ENCODE assay signal across 25 cellular contexts in the genomic region with DNA sequence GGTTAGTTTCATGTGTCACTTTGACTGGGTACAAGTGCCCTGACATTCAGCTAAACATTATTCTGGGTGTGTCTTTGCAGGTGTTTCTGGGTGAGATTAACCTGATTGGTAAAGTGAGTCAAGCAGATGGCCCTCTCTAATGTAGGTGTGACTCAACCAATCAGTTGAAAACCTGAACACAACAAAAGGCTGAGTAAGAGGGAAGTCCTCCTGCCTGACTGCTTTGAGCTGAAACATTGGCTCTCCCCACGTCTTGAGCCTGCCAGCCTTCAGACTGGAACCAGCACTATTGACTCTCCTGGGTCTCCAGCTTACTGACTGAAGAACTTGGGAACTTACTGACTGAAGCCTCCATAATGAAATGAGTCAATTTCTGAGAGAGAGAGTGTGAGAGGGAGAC.
DNase-seq lines count a peak whose midpoint lies in the region; ATAC-seq, FAIRE-seq and TF ChIP-seq lines count a peak whose summit lies in the region.
"Had no signal": no experiment of that assay in that cellular context is flagged by ENCODE, and none has a peak within 500 bp of the region (broad histone marks: within the 10 kb centered on the region; RNA-seq: fewer than 3 reads in every experiment).

No MANE protein-coding gene starts in this region.

- H3K4ac ChIP-seq in mesenchymal stem cell (ENCODE audit: low read depth in 1 of 2, low read length in 2 of 2): no peak overlapping the region

- H3K4me3 Mint-ChIP-seq in type B pancreatic cell: no peak overlapping the region
- H3K4me3 Mint-ChIP-seq: CD14-positive monocyte; CD4-positive, alpha-beta T cell; CD8-positive, alpha-beta memory T cell; GM23338; H9 had no signal

- H2BK5ac ChIP-seq in mesenchymal stem cell (ENCODE audit: low read depth, low read length, poor library complexity, severe bottlenecking): no peak overlapping the region

- H3K9ac ChIP-seq in mesenchymal stem cell (ENCODE audit: low read length) (no peak overlapping the region), Karpas-422 (ENCODE audit: low read length) (no peak overlapping the region)
- H3K9ac ChIP-seq: BLaER1 treated with 17β-estradiol and CSF1 and Interleukin-3, amounts not matched to agents 10 nM and 100 nM had no signal

- no peaks in the 10 kb centered on the region for H3K4me1 Mint-ChIP-seq in type B pancreatic cell (ENCODE audit: unreplicated experiment)
- H3K4me1 Mint-ChIP-seq: CD14-positive monocyte; CD8-positive, alpha-beta memory T cell; GM23338; H9 had no signal

- peak; percentile 90 for ATAC-seq in foreskin keratinocyte
- ATAC-seq: A549, GM23338, HCT116 had no signal

- no peaks in the 10 kb centered on the region for H4K20me1 ChIP-seq in Karpas-422 (ENCODE audit: insufficient read depth, low read depth, low read length)
- H4K20me1 ChIP-seq: BLaER1 treated with 17β-estradiol and CSF1 and Interleukin-3, amounts not matched to agents 10 nM and 100 nM had no signal

- DNase-seq in bronchial epithelial cell (ENCODE audit: low read depth): peak; percentile 53
- DNase-seq in epithelial cell of prostate (ENCODE audit: low read depth, low spot score): peak; percentile 44
- peak in 1 of 2 donors; percentile 78 for DNase-seq in foreskin keratinocyte
- DNase-seq in mesenchymal stem cell: no peak
- no peak for DNase-seq in Karpas-422
- DNase-seq in type B pancreatic cell (ENCODE audit: extremely low spot score, unreplicated experiment): no peak
- DNase-seq in posterior cingulate gyrus: no peak
- DNase-seq: 8988T; ACHN; AML-193; BE2C; CD4-positive, alpha-beta T cell; CD8-positive, alpha-beta memory T cell; DMS 273 treated with DMSO at 0.1 percent for 48 hours; DMS79 treated with DMSO at 0.1 percent for 48 hours; GF-D8; H9 had no signal

- H3K9me3 ChIP-seq in mesenchymal stem cell (ENCODE audit: control insufficient read depth, low read length) (no peaks in the 10 kb centered on the region), Karpas-422 (ENCODE audit: low read length) (no peaks in the 10 kb centered on the region)
- H3K9me3 ChIP-seq: A549; BE2C; BLaER1 treated with 17β-estradiol and CSF1 and Interleukin-3, amounts not matched to agents 10 nM and 100 nM had no signal

- no peak overlapping the region for H3K4me2 ChIP-seq in mesenchymal stem cell (ENCODE audit: low read length, poor library complexity, severe bottlenecking)
- no peak overlapping the region for H3K4me2 ChIP-seq in Karpas-422 (ENCODE audit: low read depth, low read length, poor library complexity, severe bottlenecking)
- H3K4me2 ChIP-seq: A549; BLaER1 treated with 17β-estradiol and CSF1 and Interleukin-3, amounts not matched to agents 10 nM and 100 nM; GM23338 had no signal

- H3K18ac ChIP-seq in mesenchymal stem cell (ENCODE audit: low read depth in 1 of 2, low read length in 2 of 2): no peak overlapping the region

- H2AK5ac ChIP-seq in mesenchymal stem cell (ENCODE audit: low read length, severe bottlenecking): no peak overlapping the region

- H3K79me1 ChIP-seq in mesenchymal stem cell (replicated peaks; ENCODE audit: low read length, poor library complexity, severe bottlenecking): no peaks in the 10 kb centered on the region

- H3K27me3 ChIP-seq in bronchial epithelial cell (ENCODE audit: control insufficient read depth, insufficient read depth, low read length): no peaks in the 10 kb centered on the region
- no peaks in the 10 kb centered on the region for H3K27me3 ChIP-seq in foreskin keratinocyte
- peaks cover 0 to 4% of the 10 kb centered on the region in 2 experiments for H3K27me3 ChIP-seq in mesenchymal stem cell (ENCODE audit: control insufficient read depth in 1 of 2, insufficient read depth in 1 of 2, low read length in 2 of 2)
- H3K27me3 ChIP-seq in Karpas-422 (ENCODE audit: low read length): no peaks in the 10 kb centered on the region
- H3K27me3 ChIP-seq: BE2C; BLaER1 treated with 17β-estradiol and CSF1 and Interleukin-3, amounts not matched to agents 10 nM and 100 nM had no signal

- intact Hi-C loops in posterior cingulate gyrus (cut with DNase I): no loop called here

- FAIRE-seq in bronchial epithelial cell (lab: Jason Lieb, UNC): no peak
- FAIRE-seq: A549, D721Med, GM12891, GM18507 had no signal

- no peak overlapping the region for H2BK120ac ChIP-seq in mesenchymal stem cell (ENCODE audit: low read depth, low read length)

- H2BK15ac ChIP-seq in mesenchymal stem cell (ENCODE audit: low read depth, poor library complexity, severe bottlenecking): no peak overlapping the region

- H3K4me3 ChIP-seq in bronchial epithelial cell (ENCODE audit: low read depth, low read length) (no peak overlapping the region), mesenchymal stem cell (ENCODE audit: insufficient read depth in 1 of 2, low read depth in 1 of 2, low read length in 2 of 2) (no peak overlapping the region), Karpas-422 (ENCODE audit: low read length) (no peak overlapping the region)
- H3K4me3 ChIP-seq: A549; BLaER1 treated with 17β-estradiol and CSF1 and Interleukin-3, amounts not matched to agents 10 nM and 100 nM; GM23338 had no signal

- no peak overlapping the region for H3K14ac ChIP-seq in mesenchymal stem cell (ENCODE audit: low read length in 2 of 2)

- WGBS in mesenchymal stem cell: 50% methylated on average over 1 of the region's 1 CpG

- no peak for TF ChIP-seq CTCF in bronchial epithelial cell (IDR thresholded peaks at IDR 0.05; ENCODE audit: insufficient read depth, low read length, severe bottlenecking)
- TF ChIP-seq CTCF in foreskin keratinocyte (conservative IDR thresholded peaks at IDR 0.05): no peak
- TF ChIP-seq CTCF in type B pancreatic cell (conservative IDR thresholded peaks at IDR 0.05): no peak

- H3K4me1 ChIP-seq in foreskin keratinocyte: peaks cover 11% of the 10 kb centered on the region
- H3K4me1 ChIP-seq in mesenchymal stem cell (ENCODE audit: control insufficient read depth, insufficient read depth, low read depth, low read length): no peaks in the 10 kb centered on the region
- H3K4me1 ChIP-seq in Karpas-422 (ENCODE audit: low read length): no peaks in the 10 kb centered on the region
- H3K4me1 ChIP-seq: A549; BE2C; BLaER1 treated with 17β-estradiol and CSF1 and Interleukin-3, amounts not matched to agents 10 nM and 100 nM had no signal

- H3K27ac Mint-ChIP-seq in type B pancreatic cell: no peak overlapping the region
- H3K27ac Mint-ChIP-seq: CD14-positive monocyte; CD4-positive, alpha-beta T cell; CD8-positive, alpha-beta memory T cell; GM23338; H9 had no signal

- no peak overlapping the region for H3K23ac ChIP-seq in mesenchymal stem cell (ENCODE audit: low read length in 2 of 2)

- H3K9me3 Mint-ChIP-seq in type B pancreatic cell: no peaks in the 10 kb centered on the region
- H3K9me3 Mint-ChIP-seq: CD4-positive, alpha-beta T cell; CD8-positive, alpha-beta memory T cell; GM23338; H9 had no signal

- H3K36me3 ChIP-seq in bronchial epithelial cell (ENCODE audit: control insufficient read depth, insufficient read depth, low read length) (no peaks in the 10 kb centered on the region), mesenchymal stem cell (ENCODE audit: control insufficient read depth in 1 of 2, insufficient read depth in 2 of 2, low read depth in 1 of 2, low read length in 2 of 2) (no peaks in the 10 kb centered on the region), Karpas-422 (ENCODE audit: insufficient read depth, low read length) (no peaks in the 10 kb centered on the region)
- H3K36me3 ChIP-seq: BE2C; BLaER1 treated with 17β-estradiol and CSF1 and Interleukin-3, amounts not matched to agents 10 nM and 100 nM had no signal

- H4K91ac ChIP-seq in mesenchymal stem cell (ENCODE audit: low read length): no peak overlapping the region

- peaks cover 5% of the 10 kb centered on the region for H3K27me3 Mint-ChIP-seq in type B pancreatic cell
- H3K27me3 Mint-ChIP-seq: CD4-positive, alpha-beta T cell had no signal

- no peaks in the 10 kb centered on the region for H3K9me2 ChIP-seq in Karpas-422 (replicated peaks; ENCODE audit: insufficient read depth, low read length)

- H3K27ac ChIP-seq in epithelial cell of prostate (peak overlapping the region; percentile 27), foreskin keratinocyte (no peak overlapping the region), mesenchymal stem cell (ENCODE audit: low read length, poor library complexity, severe bottlenecking) (no peak overlapping the region), Karpas-422 (ENCODE audit: low read length) (no peak overlapping the region)
- H3K27ac ChIP-seq: A549; BLaER1 treated with 17β-estradiol and CSF1 and Interleukin-3, amounts not matched to agents 10 nM and 100 nM had no signal

- peak overlapping the region; percentile 64 for H4K8ac ChIP-seq in mesenchymal stem cell (ENCODE audit: low read length)

- H3K79me2 ChIP-seq in Karpas-422 (ENCODE audit: low read length): no peaks in the 10 kb centered on the region

- H3K36me3 Mint-ChIP-seq in type B pancreatic cell: no peaks in the 10 kb centered on the region
- H3K36me3 Mint-ChIP-seq: CD14-positive monocyte had no signal

- H2BK12ac ChIP-seq in mesenchymal stem cell (ENCODE audit: low read length in 2 of 2): no peak overlapping the region

- no peak overlapping the region for H2AFZ ChIP-seq in mesenchymal stem cell (ENCODE audit: low read depth, low read length)
- H2AFZ ChIP-seq in Karpas-422 (ENCODE audit: low read length): no peak overlapping the region
- H2AFZ ChIP-seq: GM23338 had no signal

Comparison
In these comparisons a context has a peak if more than half of its experiments do, and no peak if none do; other contexts are left out.
1. DNase-seq: peak in bronchial epithelial cell (single experiment) and epithelial cell of prostate (single experiment); none in mesenchymal stem cell (single experiment), Karpas-422 (single experiment), type B pancreatic cell (single experiment) and posterior cingulate gyrus (0 of 10).